In the genomic region with DNA sequence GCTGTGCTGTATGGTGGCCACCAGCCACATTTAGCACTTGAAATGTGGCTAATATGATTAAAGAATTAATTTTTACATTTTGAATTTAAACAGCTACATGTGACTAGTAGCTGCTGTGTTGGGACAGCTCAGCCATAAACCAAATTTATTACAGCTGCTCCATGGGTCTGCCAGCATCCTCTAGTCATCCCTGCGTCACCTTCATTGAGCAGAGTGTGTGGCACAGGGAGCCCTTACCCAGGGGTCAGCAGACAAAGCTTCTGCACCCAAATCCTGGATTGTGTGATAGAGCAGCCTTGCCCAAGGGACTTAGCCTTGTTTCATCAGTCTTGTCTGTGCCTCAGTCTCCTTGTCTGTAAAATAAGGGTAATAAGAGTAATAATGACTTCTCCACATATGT, we compare ENCODE assay signal across 26 cellular contexts. TPM values are rescaled to one million over a fixed set of nuclear protein-coding genes. Genes with fewer than 3 reads are reported as not detected.
"Had no signal": no experiment of that assay in that cellular context is flagged by ENCODE, and none has a peak within 500 bp of the region (broad histone marks: within the 10 kb centered on the region; RNA-seq: fewer than 3 reads in every experiment).

No MANE protein-coding gene starts in this region.

- H3K4me3 ChIP-seq: esophagus squamous epithelium, hepatocyte, left ventricle myocardium inferior, lower lobe of right lung, psoas muscle, spleen, testis, transverse colon had no signal

- DNase-seq: effector memory CD4-positive, alpha-beta T cell; esophagus squamous epithelium; foreskin melanocyte; kidney; left cardiac atrium; left ventricle myocardium inferior; lower lobe of right lung; naive B cell; occipital lobe; psoas muscle; retina; spleen; stimulated activated CD4-positive, alpha-beta T cell treated with anti-CD3 and anti-CD28 coated beads, Interleukin-15, amount 100 ng/mL, for 24 hours; stimulated activated CD4-positive, alpha-beta T cell treated with anti-CD3 and anti-CD28 coated beads, Interleukin-2, amount 100 ng/mL, for 24 hours; stimulated activated CD4-positive, alpha-beta T cell treated with anti-CD3 and anti-CD28 coated beads, Interleukin-4, amount 100 ng/mL, for 4 hours; stimulated activated naive B cell treated with anti-CD40 and anti-IgM and Interleukin-4, amounts not matched to agents 10 μg/mL and 1 μg/mL and 100 μg/mL, for 72 hours; stimulated activated naive CD8-positive, alpha-beta T cell treated with anti-CD3 and anti-CD28 coated beads, Interleukin-15, amount 100 ng/mL, for 72 hours; testis; transverse colon had no signal

- ATAC-seq: left cardiac atrium; lower lobe of right lung; psoas muscle; sciatic nerve; stimulated activated naive B cell treated with anti-CD40 and anti-IgM and Interleukin-4, amounts not matched to agents 10 μg/mL and 1 μg/mL and 100 μg/mL, for 72 hours; stimulated activated naive CD8-positive, alpha-beta T cell treated with anti-CD3 and anti-CD28 coated beads, Interleukin-15, amount 100 ng/mL, for 72 hours had no signal

- H3K79me2 ChIP-seq: hepatocyte had no signal

- H3K9me3 ChIP-seq: psoas muscle, testis had no signal

- H3K27ac Mint-ChIP-seq: memory B cell; naive B cell; stimulated activated naive B cell treated with anti-CD40 and anti-IgM and Interleukin-4, amounts not matched to agents 10 μg/mL and 1 μg/mL and 100 μg/mL, for 72 hours; stimulated activated naive CD8-positive, alpha-beta T cell treated with anti-CD3 and anti-CD28 coated beads, Interleukin-15, amount 100 ng/mL, for 72 hours had no signal

- H3K36me3 ChIP-seq: esophagus squamous epithelium, left ventricle myocardium inferior, lower lobe of right lung, spleen, transverse colon had no signal

- H3K36me3 Mint-ChIP-seq: memory B cell had no signal

- H3K27me3 ChIP-seq: esophagus squamous epithelium, hepatocyte, testis, transverse colon had no signal

- H2AFZ ChIP-seq: hepatocyte had no signal

- H3K4me2 ChIP-seq: hepatocyte had no signal

- H3K4me3 Mint-ChIP-seq: memory B cell; naive B cell; nephron; stimulated activated naive B cell treated with anti-CD40 and anti-IgM and Interleukin-4, amounts not matched to agents 10 μg/mL and 1 μg/mL and 100 μg/mL, for 72 hours; stimulated activated naive CD8-positive, alpha-beta T cell treated with anti-CD3 and anti-CD28 coated beads, Interleukin-15, amount 100 ng/mL, for 72 hours had no signal

- H3K4me1 Mint-ChIP-seq: memory B cell; naive B cell; stimulated activated naive B cell treated with anti-CD40 and anti-IgM and Interleukin-4, amounts not matched to agents 10 μg/mL and 1 μg/mL and 100 μg/mL, for 72 hours; stimulated activated naive CD8-positive, alpha-beta T cell treated with anti-CD3 and anti-CD28 coated beads, Interleukin-15, amount 100 ng/mL, for 72 hours had no signal

- H3K27ac ChIP-seq: epithelial cell of prostate, esophagus squamous epithelium, hepatocyte, lower lobe of right lung, psoas muscle, spleen, transverse colon had no signal

- H3K4me1 ChIP-seq: spleen had no signal

RNA-seq across cellular contexts. Expression of a gene that starts 19.4 kb away (rescaled TPM):
- total RNA-seq: esophagus squamous epithelium, hepatocyte, kidney, left cardiac atrium, left ventricle myocardium inferior, lower lobe of right lung, occipital lobe, psoas muscle, sciatic nerve, skeletal muscle tissue, subcutaneous adipose tissue, transverse colon had no signal
